ENCODE assay signal across 1 cellular context in genomic region chr2:19035238-19035637, GRCh38.
TF ChIP-seq lines count a peak whose summit lies in the region.

No MANE protein-coding gene starts in this region.

TF ChIP-seq in IMR-90, 13 proteins besides CTCF, POLR2A, EP300 and RAD21 (continued from another document):
- TF ChIP-seq MXI1 (IDR thresholded peaks at IDR 0.05; ENCODE audit: borderline replicate concordance, low read depth, low read length) (no peak), MAFK (IDR thresholded peaks at IDR 0.05; ENCODE audit: low read depth, low read length) (no peak)
